In genomic region chr2:86442642-86443005, GRCh38 we compare ENCODE assay signal across 8 cellular contexts. TPM values are rescaled to one million over a fixed set of nuclear protein-coding genes. Genes with fewer than 3 reads are reported as not detected.
DNase-seq lines count a peak whose midpoint lies in the region; ATAC-seq and TF ChIP-seq lines count a peak whose summit lies in the region.

No MANE protein-coding gene starts in this region.

- intact Hi-C loops in natural killer cell (cut with micrococcal nuclease) = loop anchor here (1.0 kb wide), 1 partner anchor 121 kb away; the partner anchor contains the start of gene CHMP3

- peak overlapping the region; percentile 94 for H3K27ac Mint-ChIP-seq in activated T-helper 17 cell treated with anti-CD3 and anti-CD28 coated beads, Interleukin-2, amount 50 U/mL, for 72 hours
- peak overlapping the region; percentile 97 for H3K27ac Mint-ChIP-seq in natural killer cell

- peak overlapping the region; percentile 97 for H3K4me3 Mint-ChIP-seq in activated T-helper 17 cell treated with anti-CD3 and anti-CD28 coated beads, Interleukin-2, amount 50 U/mL, for 72 hours
- H3K4me3 Mint-ChIP-seq in natural killer cell = peak overlapping the region; percentile 97

- H3K36me3 Mint-ChIP-seq in activated T-helper 17 cell treated with anti-CD3 and anti-CD28 coated beads, Interleukin-2, amount 50 U/mL, for 72 hours (ENCODE audit: low read depth) = peaks cover 76% of the 10 kb centered on the region
- peaks cover 25% of the 10 kb centered on the region for H3K36me3 Mint-ChIP-seq in natural killer cell

- DNase-seq in COR-L47 (lab: John Stamatoyannopoulos, UW) (peak; percentile 66), HT-29 (ENCODE audit: low spot score) (peak; percentile 72), RPMI7951 (ENCODE audit: low read depth) (peak; percentile 96), fibroblast of peridontal ligament (ENCODE audit: extremely low read depth) (peak; percentile 89), natural killer cell (peak; percentile 72)
- peak; percentile 74 for DNase-seq in stimulated activated naive CD4-positive, alpha-beta T cell treated with Interleukin-2 at 50 U/mL for 16 hours (lab: John Stamatoyannopoulos, UW)

- peaks cover 44% of the 10 kb centered on the region for H3K4me1 Mint-ChIP-seq in activated T-helper 17 cell treated with anti-CD3 and anti-CD28 coated beads, Interleukin-2, amount 50 U/mL, for 72 hours
- peaks cover 59% of the 10 kb centered on the region in 2 donors for H3K4me1 Mint-ChIP-seq in natural killer cell

- peak; percentile 65 for ATAC-seq in GM21367 (IDR thresholded peaks at IDR 0.05; ENCODE audit: unreplicated experiment)
- peak; percentile 69 for ATAC-seq in activated T-helper 17 cell treated with anti-CD3 and anti-CD28 coated beads, Interleukin-2, amount 50 U/mL, for 72 hours (replicated peaks)
- ATAC-seq in natural killer cell = peak; percentile 67 to 77 (median 68)

- H3K9me3 Mint-ChIP-seq in activated T-helper 17 cell treated with anti-CD3 and anti-CD28 coated beads, Interleukin-2, amount 50 U/mL, for 72 hours = peaks cover 8% of the 10 kb centered on the region
- H3K9me3 Mint-ChIP-seq in natural killer cell = peaks cover 4 to 11% of the 10 kb centered on the region in 2 donors

- no peaks in the 10 kb centered on the region for H3K27me3 Mint-ChIP-seq in activated T-helper 17 cell treated with anti-CD3 and anti-CD28 coated beads, Interleukin-2, amount 50 U/mL, for 72 hours
- peaks cover 8 to 10% of the 10 kb centered on the region in 2 donors for H3K27me3 Mint-ChIP-seq in natural killer cell (ENCODE audit: low read depth in 2 of 2)

- no peak for TF ChIP-seq CTCF in natural killer cell (IDR thresholded peaks at IDR 0.05)

RNA-seq across cellular contexts. Expression of gene KDM3A, which starts 1.5 kb away (rescaled TPM):
- total RNA-seq in HT-29 (2014; rRNA removed; shearing (Covaris generic)) = 14.3 and 14.6 TPM in 2 replicates
- 20.1 and 23.4 TPM in 2 replicates for total RNA-seq in RPMI7951 (2014; rRNA removed; shearing (Covaris generic))
- total RNA-seq in activated T-helper 17 cell treated with anti-CD3 and anti-CD28 coated beads, Interleukin-2, amount 50 U/mL, for 72 hours = 100 to 1,000 TPM in 1 of 2 donors, 10 to 100 TPM in 1; 86.5 to 204 TPM
- total RNA-seq in natural killer cell = 100 to 1,000 TPM; 172 to 195 (median 188) TPM

Comparison
In these comparisons a context has a peak if more than half of its experiments do, and no peak if none do; other contexts are left out.
1. Peak in every context shown above with its lines: DNase-seq and ATAC-seq.